In genomic region chr11:72595292-72595684, GRCh38 we compare ENCODE assay signal across 25 cellular contexts.
A peak's percentile ranks its signal among the peaks of the same experiment; 100 is the strongest.
DNase-seq lines count a peak whose midpoint lies in the region; FAIRE-seq and TF ChIP-seq lines count a peak whose summit lies in the region.
"Had no signal": no experiment of that assay in that cellular context is flagged by ENCODE, and none has a peak within 500 bp of the region (broad histone marks: within the 10 kb centered on the region; RNA-seq: fewer than 3 reads in every experiment).

No MANE protein-coding gene starts in this region.

- peak overlapping the region; percentile 68; the same call in 1 of the 2 replicates for H2BK12ac ChIP-seq in H1 (ENCODE audit: low read depth, low read length)

- H4K20me1 ChIP-seq in H1 (replicated peaks in 1 of 2; ENCODE audit: control insufficient read depth in 1 of 2, insufficient read depth in 2 of 2, low read length in 2 of 2), result no peaks in the 10 kb centered on the region

- no peak overlapping the region for H3K4me3 ChIP-seq in H1 (ENCODE audit: extremely low read depth in 1 of 4, insufficient read depth in 2 of 4, low read depth in 3 of 4, low read length in 4 of 4)
- no peak overlapping the region for H3K4me3 ChIP-seq in breast epithelium
- no peak overlapping the region for H3K4me3 ChIP-seq in stomach
- H3K4me3 ChIP-seq: SJCRH30 had no signal

- no peak overlapping the region for H2BK120ac ChIP-seq in H1 (replicated peaks; ENCODE audit: low read depth, low read length)

- H4K8ac ChIP-seq in H1 (ENCODE audit: extremely low read depth, insufficient read depth, low read length), result no peak overlapping the region

- 0 out of 2 replicates have a peak overlapping the region, but pooled peaks have one; percentile 34 for H2BK20ac ChIP-seq in H1 (ENCODE audit: low read length)

- POLR2A ChIA-PET in H1 (lab: Charles Lee; ENCODE audit: partially characterized antibody), result interaction anchor here (0.9 to 1.1 kb wide), 2 partner anchors 13 to 85 kb away, joined by 3 to 4 read pairs; no protein-coding TSS in a partner anchor

- intact Hi-C loops in breast epithelium (cut with DNase I; ENCODE audit: low total_unique reads) (no loop called here), stomach (cut with DNase I; ENCODE audit: low total_unique reads) (no loop called here)

- H3K23me2 ChIP-seq in H1 (ENCODE audit: low read depth, low read length), result peaks cover 1% of the 10 kb centered on the region; the same call in 1 of the 2 replicates

- H3K79me2 ChIP-seq in H1 (ENCODE audit: control insufficient read depth in 1 of 2, insufficient read depth in 2 of 2, low read length in 2 of 2), result no peaks in the 10 kb centered on the region

- no peak overlapping the region for H3K23ac ChIP-seq in H1 (ENCODE audit: insufficient read length)

- H2BK15ac ChIP-seq in H1 (ENCODE audit: low read length), result peak overlapping the region; percentile 93; the same call in 1 of the 2 replicates

- no peak overlapping the region for H2AK5ac ChIP-seq in H1 (ENCODE audit: low read depth, low read length)

- peak; percentile 24 for DNase-seq in DMS 273 (lab: John Stamatoyannopoulos, UW; ENCODE audit: unreplicated experiment)
- DNase-seq in DMS 273 treated with DMSO at 0.1 percent for 48 hours (lab: John Stamatoyannopoulos, UW), result no peak
- peak; percentile 77 for DNase-seq in NCI-H82 (lab: John Stamatoyannopoulos, UW)
- no peak for DNase-seq in H1 (ENCODE audit: low read depth in 1 of 2, low spot score in 2 of 2)
- no peak for DNase-seq in progenitor cell of endocrine pancreas (ENCODE audit: low spot score, unreplicated experiment)
- no peak for DNase-seq in dedifferentiated amniotic fluid mesenchymal stem cell (ENCODE audit: extremely low spot score)
- DNase-seq in breast epithelium (ENCODE audit: low spot score in 2 of 2), result no peak
- no peak for DNase-seq in stomach
- DNase-seq: Caco-2; CD8-positive, alpha-beta T cell; DMS153; DND-41; NCI-H1048; NCI-H1436; NCI-H187; NCI-H2171 treated with DMSO at 0.1 percent for 48 hours; NCI-H345; NCI-H526 treated with DMSO at 0.1 percent for 48 hours; PC-3; SJCRH30 had no signal

- no peaks in the 10 kb centered on the region for H3K79me1 ChIP-seq in H1 (ENCODE audit: low read depth, low read length)

- peak overlapping the region; percentile 78 for H4K91ac ChIP-seq in H1 (replicated peaks; ENCODE audit: insufficient read length, low read length)

- H3K27ac Mint-ChIP-seq in progenitor cell of endocrine pancreas, result peak overlapping the region; percentile 4
- H3K27ac Mint-ChIP-seq: B cell; CD8-positive, alpha-beta T cell had no signal

- peak overlapping the region; percentile 40; the same call in 1 of the 2 replicates for H2BK5ac ChIP-seq in H1 (ENCODE audit: low read depth, low read length)

- H3K27me3 Mint-ChIP-seq in progenitor cell of endocrine pancreas, result peaks cover 81% of the 10 kb centered on the region

- H3K9me3 ChIP-seq in H1 (ENCODE audit: insufficient read depth in 2 of 2, low read depth in 1 of 2, low read length in 1 of 2) (no peaks in the 10 kb centered on the region), breast epithelium (no peaks in the 10 kb centered on the region), stomach (no peaks in the 10 kb centered on the region)
- H3K9me3 ChIP-seq: Caco-2, SJCRH30 had no signal

- no peak for TF ChIP-seq POLR2A in H1 (IDR thresholded peaks at IDR 0.05; ENCODE audit: control extremely low read depth in 1 of 2, low read depth in 2 of 2, low read length in 2 of 2)
- no peak for TF ChIP-seq POLR2A in breast epithelium (IDR thresholded peaks at IDR 0.05)
- no peak for TF ChIP-seq POLR2A in stomach (IDR thresholded peaks at IDR 0.05)

- H3K4me2 ChIP-seq in H1 (ENCODE audit: insufficient read depth in 1 of 2, low read depth in 2 of 2, low read length in 2 of 2), result peak overlapping the region; percentile 26 to 44

- TF ChIP-seq RAD21 in H1 (IDR thresholded peaks at IDR 0.05 in 1 of 2, conservative IDR thresholded peaks at IDR 0.05 in 1 of 2; ENCODE audit: low read depth in 2 of 2, low read length in 2 of 2), result no peak

- H3K56ac ChIP-seq in H1 (replicated peaks; ENCODE audit: insufficient read length, low read depth, low read length), result no peak overlapping the region

- H3K4ac ChIP-seq in H1 (replicated peaks; ENCODE audit: insufficient read length, low read depth, low read length), result peak overlapping the region; percentile 36

- H3K27ac ChIP-seq in H1 (ENCODE audit: low read depth, low read length) (no peak overlapping the region), breast epithelium (no peak overlapping the region), stomach (no peak overlapping the region)
- H3K27ac ChIP-seq: 22Rv1, C4-2B, HL-60, SJCRH30 had no signal

- peaks cover 9 to 42% (median 28%) of the 10 kb centered on the region in 4 experiments for H3K27me3 ChIP-seq in H1 (replicated peaks in 1 of 4; ENCODE audit: control insufficient read depth in 3 of 4, extremely low read depth in 1 of 4, insufficient read depth in 3 of 4, low read length in 3 of 4)
- peaks cover 3 to 12% of the 10 kb centered on the region in 2 donors for H3K27me3 ChIP-seq in breast epithelium
- peaks cover 0 to 56% (median 21%) of the 10 kb centered on the region in 3 donors for H3K27me3 ChIP-seq in stomach

- no peak overlapping the region for H4K5ac ChIP-seq in H1 (ENCODE audit: insufficient read length, low read depth, low read length)

- H3K4me3 Mint-ChIP-seq in progenitor cell of endocrine pancreas (ENCODE audit: low read depth), result no peak overlapping the region
- H3K4me3 Mint-ChIP-seq: B cell; CD8-positive, alpha-beta T cell had no signal

- CTCF ChIA-PET in H1 (lab: Charles Lee; ENCODE audit: partially characterized antibody), result interaction anchor here (1.0 to 14.6 kb wide), 5 partner anchors 9 to 111 kb away, joined by 4 to 552 read pairs (median 20); partner anchors contain the start of gene PDE2A

- 0 out of 2 replicates have a peak overlapping the region, but pooled peaks have one; percentile 26 for H3K18ac ChIP-seq in H1 (ENCODE audit: extremely low read depth, low read length)

- no peaks in the 10 kb centered on the region for H3K4me1 Mint-ChIP-seq in progenitor cell of endocrine pancreas (ENCODE audit: low read depth)

- H3K36me3 ChIP-seq in H1 (ENCODE audit: control insufficient read depth in 2 of 4, insufficient read depth in 4 of 4, low read length in 3 of 4), result no peaks in the 10 kb centered on the region
- H3K36me3 ChIP-seq in breast epithelium, result no peaks in the 10 kb centered on the region
- no peaks in the 10 kb centered on the region for H3K36me3 ChIP-seq in stomach
- H3K36me3 ChIP-seq: SJCRH30 had no signal

- H3K4me1 ChIP-seq in H1 (replicated peaks in 1 of 4; ENCODE audit: control insufficient read depth in 3 of 4, insufficient read depth in 4 of 4, low read length in 3 of 4) (peaks cover 5 to 31% (median 19%) of the 10 kb centered on the region in 4 experiments), breast epithelium (peaks cover 0 to 1% of the 10 kb centered on the region in 2 donors), stomach (peaks cover 0 to 9% (median 4%) of the 10 kb centered on the region in 4 donors)
- H3K4me1 ChIP-seq: Caco-2, SJCRH30 had no signal

- FAIRE-seq in H1 (lab: Jason Lieb, UNC), result no peak
- FAIRE-seq: GM12892 had no signal

- no peaks in the 10 kb centered on the region for H3K9me3 Mint-ChIP-seq in progenitor cell of endocrine pancreas (ENCODE audit: low read depth)
- H3K9me3 Mint-ChIP-seq: CD8-positive, alpha-beta T cell had no signal

- WGBS in H1 (ENCODE audit: extremely low coverage in 1 of 2, insufficient coverage in 1 of 2, insufficient read length in 1 of 2, insufficient replicate concordance in 2 of 2, low coverage in 1 of 2, low lambda C conversion rate in 2 of 2, missing lambda C conversion rate in 1 of 2), 2 experiments, result 43% methylated on average over 8 of the region's 9 CpGs; no CpG with 5 or more reads in 1 of the 2 experiments
- WGBS in stomach, 5 donors, result 54 to 63% (median 62%) methylated on average over 8 to 9 of the region's 9 CpGs

- TF ChIP-seq CTCF in H1 (IDR thresholded peaks at IDR 0.05; ENCODE audit: control extremely low read depth in 1 of 3, insufficient read depth in 1 of 3, low read depth in 1 of 3, low read length in 3 of 3), result no peak
- TF ChIP-seq CTCF in progenitor cell of endocrine pancreas (IDR thresholded peaks at IDR 0.05; ENCODE audit: unreplicated experiment), result no peak
- TF ChIP-seq CTCF in breast epithelium (IDR thresholded peaks at IDR 0.05), result no peak
- no peak for TF ChIP-seq CTCF in stomach (IDR thresholded peaks at IDR 0.05)

- TF ChIP-seq EP300 in H1 (IDR thresholded peaks at IDR 0.05; ENCODE audit: borderline replicate concordance in 1 of 2, low read depth in 2 of 2, low read length in 2 of 2) (peak in 1 of 2 experiments; percentile 55; a peak in 1 of 3 replicates), stomach (IDR thresholded peaks at IDR 0.05) (no peak)

- no peak overlapping the region for H3K9ac ChIP-seq in H1 (replicated peaks in 1 of 4; ENCODE audit: extremely low read depth in 1 of 4, low read depth in 3 of 4, low read length in 3 of 4)

- no peak overlapping the region for H3K14ac ChIP-seq in H1 (ENCODE audit: insufficient read length)

- H2AFZ ChIP-seq in H1 (ENCODE audit: low read length), result no peak overlapping the region

- H3K36me3 Mint-ChIP-seq in progenitor cell of endocrine pancreas (ENCODE audit: insufficient read depth), result no peaks in the 10 kb centered on the region
- H3K36me3 Mint-ChIP-seq: CD8-positive, alpha-beta T cell had no signal

TF ChIP-seq in H1, 55 proteins besides CTCF, POLR2A, EP300 and RAD21:
- TF ChIP-seq RFX5 (IDR thresholded peaks at IDR 0.05; ENCODE audit: borderline replicate concordance, low read depth, low read length) (no peak), CHD1 (IDR thresholded peaks at IDR 0.05; ENCODE audit: low read depth, low read length) (peak; percentile 54; the same call in 1 of the 2 replicates), RXRA (IDR thresholded peaks at IDR 0.05; ENCODE audit: insufficient read depth, low read depth, low read length) (no peak), TAF7 (optimal IDR thresholded peaks at IDR 0.05; ENCODE audit: borderline replicate concordance, low read depth, low read length) (no peak), KDM1A (IDR thresholded peaks at IDR 0.05; ENCODE audit: borderline replicate concordance, low read length) (no peak), CREB1 (IDR thresholded peaks at IDR 0.05) (no peak), CHD2 (IDR thresholded peaks at IDR 0.05; ENCODE audit: low read length) (no peak)
- TF ChIP-seq, protein P1, sequence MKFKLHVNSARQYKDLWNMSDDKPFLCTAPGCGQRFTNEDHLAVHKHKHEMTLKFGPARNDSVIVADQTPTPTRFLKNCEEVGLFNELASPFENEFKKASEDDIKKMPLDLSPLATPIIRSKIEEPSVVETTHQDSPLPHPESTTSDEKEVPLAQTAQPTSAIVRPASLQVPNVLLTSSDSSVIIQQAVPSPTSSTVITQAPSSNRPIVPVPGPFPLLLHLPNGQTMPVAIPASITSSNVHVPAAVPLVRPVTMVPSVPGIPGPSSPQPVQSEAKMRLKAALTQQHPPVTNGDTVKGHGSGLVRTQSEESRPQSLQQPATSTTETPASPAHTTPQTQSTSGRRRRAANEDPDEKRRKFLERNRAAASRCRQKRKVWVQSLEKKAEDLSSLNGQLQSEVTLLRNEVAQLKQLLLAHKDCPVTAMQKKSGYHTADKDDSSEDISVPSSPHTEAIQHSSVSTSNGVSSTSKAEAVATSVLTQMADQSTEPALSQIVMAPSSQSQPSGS (IDR thresholded peaks at IDR 0.05; ENCODE audit: low read length), result no peak

Comparison
In these comparisons a context has a peak if more than half of its experiments do, and no peak if none do; other contexts are left out.
1. DNase-seq: peak in DMS 273 (single experiment) and NCI-H82 (single experiment); none in DMS 273 treated with DMSO at 0.1 percent for 48 hours (single experiment), H1 (0 of 2), progenitor cell of endocrine pancreas (single experiment), dedifferentiated amniotic fluid mesenchymal stem cell (single experiment), breast epithelium (0 of 2) and stomach (single experiment).